ENCODE assay signal across 27 cellular contexts in genomic region chr14:30767624-30768023, GRCh38.
"Had no signal": no experiment of that assay in that cellular context is flagged by ENCODE, and none has a peak within 500 bp of the region (broad histone marks: within the 10 kb centered on the region; RNA-seq: fewer than 3 reads in every experiment).

No MANE protein-coding gene starts in this region.

- H3K36me3 Mint-ChIP-seq: mesothelial cell of epicardium; neural progenitor cell; stimulated activated effector memory CD8-positive, alpha-beta T cell treated with anti-CD3 and anti-CD28 coated beads, Interleukin-12 subunit alpha, Interleukin-12 subunit beta, amount 100 ng/mL, for 72 hours had no signal

- H3K4me1 Mint-ChIP-seq: mesothelial cell of epicardium; naive B cell; natural killer cell; neural progenitor cell; stimulated activated effector memory CD8-positive, alpha-beta T cell treated with anti-CD3 and anti-CD28 coated beads, Interleukin-12 subunit alpha, Interleukin-12 subunit beta, amount 100 ng/mL, for 72 hours had no signal

- H3K27ac Mint-ChIP-seq: mesothelial cell of epicardium; natural killer cell; nephron progenitor cell; neural progenitor cell; stimulated activated effector memory CD8-positive, alpha-beta T cell treated with anti-CD3 and anti-CD28 coated beads, Interleukin-12 subunit alpha, Interleukin-12 subunit beta, amount 100 ng/mL, for 72 hours; stimulated activated naive CD8-positive, alpha-beta T cell treated with anti-CD3 and anti-CD28 coated beads, Interleukin-15, Interleukin-2, amounts not matched to agents 100 ng/mL and 50 ng/mL, for 24 hours had no signal

- H3K4me3 Mint-ChIP-seq: mesothelial cell of epicardium; naive B cell; natural killer cell; nephron progenitor cell; neural progenitor cell; stimulated activated effector memory CD8-positive, alpha-beta T cell treated with anti-CD3 and anti-CD28 coated beads, Interleukin-12 subunit alpha, Interleukin-12 subunit beta, amount 100 ng/mL, for 72 hours; stimulated activated naive CD8-positive, alpha-beta T cell treated with anti-CD3 and anti-CD28 coated beads, Interleukin-15, Interleukin-2, amounts not matched to agents 100 ng/mL and 50 ng/mL, for 24 hours had no signal

- FAIRE-seq: small intestine had no signal

- H3K4me3 ChIP-seq: left ventricle myocardium inferior, lung, neural progenitor cell, ovary, prostate gland, sigmoid colon, spleen, suprapubic skin, thoracic aorta, tibial artery, upper lobe of right lung, uterus had no signal

- H3K4me1 ChIP-seq: left ventricle myocardium inferior, neural progenitor cell, prostate gland, sigmoid colon, spleen, suprapubic skin, tibial artery, upper lobe of right lung, uterus had no signal

- H3K4me2 ChIP-seq: neural progenitor cell had no signal

- H3K9me3 ChIP-seq: prostate gland had no signal

- H3K9ac ChIP-seq: neural progenitor cell had no signal

- H3K27ac ChIP-seq: left ventricle myocardium inferior, neural progenitor cell, ovary, prostate gland, sigmoid colon, spleen, suprapubic skin, thoracic aorta, tibial artery, upper lobe of right lung, uterus had no signal

- H3K27me3 ChIP-seq: neural progenitor cell, ovary, sigmoid colon, spleen, suprapubic skin, tibial artery, upper lobe of right lung, uterus had no signal

- H2AFZ ChIP-seq: neural progenitor cell had no signal

- DNase-seq: islet precursor cell; left ventricle myocardium inferior; mesendoderm; naive B cell; natural killer cell; nephron progenitor cell; ovary; posterior cingulate gyrus; retina; right cardiac atrium; sigmoid colon; small intestine; spleen; stimulated activated CD4-positive, alpha-beta T cell treated with anti-CD3 and anti-CD28 coated beads, Interleukin-4, amount 100 ng/mL, for 24 hours; stimulated activated naive CD4-positive, alpha-beta T cell; tibial artery; trophoblast cell; upper lobe of right lung; uterus had no signal

- ATAC-seq: natural killer cell; right cardiac atrium; stimulated activated effector memory CD8-positive, alpha-beta T cell treated with anti-CD3 and anti-CD28 coated beads, Interleukin-12 subunit alpha, Interleukin-12 subunit beta, amount 100 ng/mL, for 72 hours; upper lobe of right lung had no signal

- H3K36me3 ChIP-seq: left ventricle myocardium inferior, neural progenitor cell, ovary, prostate gland, sigmoid colon, spleen, suprapubic skin, thoracic aorta, upper lobe of right lung, uterus had no signal
